In the genomic region with DNA sequence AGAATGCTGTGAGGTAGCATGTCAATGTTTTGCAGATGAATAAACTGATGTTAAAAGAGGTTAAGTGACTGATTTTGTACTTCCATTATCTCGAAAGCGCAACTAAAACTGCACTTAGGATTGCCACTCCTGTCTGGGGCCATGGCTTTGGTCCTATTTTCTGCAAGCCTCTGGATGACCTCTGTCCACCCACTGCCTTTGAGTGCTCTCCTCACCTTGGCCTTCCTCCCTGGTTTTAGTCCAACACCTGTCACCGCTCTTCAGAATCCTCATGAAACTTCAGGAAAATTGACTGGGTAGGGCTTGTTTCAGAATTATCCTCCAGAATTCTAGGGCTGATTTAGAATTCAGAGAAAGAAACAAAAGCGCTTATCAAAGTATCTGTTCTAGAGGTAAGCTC, we compare ENCODE assay signal across 8 cellular contexts.
"Had no signal": no experiment of that assay in that cellular context is flagged by ENCODE, and none has a peak within 500 bp of the region (broad histone marks: within the 10 kb centered on the region; RNA-seq: fewer than 3 reads in every experiment).

No MANE protein-coding gene starts in this region.

- H3K4me3 ChIP-seq: GM23248, HAP-1, K562 had no signal

- H3K27ac ChIP-seq: GM23248, HL-60 had no signal

- H3K9ac ChIP-seq: GM23248 had no signal

- DNase-seq: GM23248, GOT3, H7, HFFc6, IMR-90 had no signal

- H3K9me3 ChIP-seq: HAP-1 had no signal

- H3K9me3 Mint-ChIP-seq: HFFc6 had no signal

- H3K27ac Mint-ChIP-seq: HFFc6 had no signal

- H3K36me3 ChIP-seq: HAP-1 had no signal

- H3K4me1 ChIP-seq: HAP-1 had no signal

- H2AFZ ChIP-seq: GM23248 had no signal

- H3K4me3 Mint-ChIP-seq: HFFc6 had no signal
